ENCODE assay signal across 19 cellular contexts in the genomic region with DNA sequence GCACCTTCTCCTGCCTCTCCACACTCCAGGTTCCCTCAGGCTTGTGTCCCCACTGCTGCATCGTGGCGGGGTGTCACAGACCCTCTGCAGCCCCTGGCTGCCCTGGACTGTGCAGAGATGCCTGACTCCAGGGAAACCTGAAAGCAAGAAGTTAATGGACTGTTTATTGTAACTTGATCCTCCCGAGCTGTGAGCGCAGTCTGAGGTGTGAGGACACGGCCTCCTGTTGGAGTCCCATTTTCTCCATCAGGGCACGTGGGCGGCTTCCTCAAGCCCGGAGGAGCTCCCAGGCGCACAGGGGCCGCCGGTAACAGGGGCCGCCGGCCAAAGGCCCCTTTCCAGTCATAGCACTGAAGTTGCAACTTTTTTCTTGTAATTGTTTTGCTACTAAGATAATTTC. TPM values are rescaled to one million over a fixed set of nuclear protein-coding genes. Genes with fewer than 3 reads are reported as not detected.
DNase-seq lines count a peak whose midpoint lies in the region; ATAC-seq and TF ChIP-seq lines count a peak whose summit lies in the region.
"Had no signal": no experiment of that assay in that cellular context is flagged by ENCODE, and none has a peak within 500 bp of the region (broad histone marks: within the 10 kb centered on the region; RNA-seq: fewer than 3 reads in every experiment).

No MANE protein-coding gene starts in this region.

- H3K9me2 ChIP-seq in hepatocyte (replicated peaks; ENCODE audit: insufficient read depth) = no peaks in the 10 kb centered on the region

- TF ChIP-seq EP300 in transverse colon (IDR thresholded peaks at IDR 0.05; ENCODE audit: low read depth) = no peak

- no peaks in the 10 kb centered on the region for H3K79me2 ChIP-seq in hepatocyte

- peak overlapping the region in 1 of 5 donors; percentile 76 for H3K4me3 Mint-ChIP-seq in immature natural killer cell

- DNase-seq in Right ventricle myocardium inferior (ENCODE audit: missing footprints) (peak; percentile 52), Right ventricle myocardium superior (no peak), RWPE1 (ENCODE audit: low spot score) (no peak), immature natural killer cell (no peak), transverse colon (no peak), HuH-7 (ENCODE audit: low spot score) (no peak), hepatocyte (ENCODE audit: low spot score) (no peak)
- DNase-seq: activated CD4-positive, alpha-beta T cell treated with anti-CD3 and anti-CD28 coated beads for 48 hours; activated T-cell treated with anti-CD3 and anti-CD28 coated beads for 4 hours; midbrain; NCI-H146; NCI-H524; small intestine; stimulated activated naive CD4-positive, alpha-beta T cell; T1000 had no signal

- H3K36me3 Mint-ChIP-seq in immature natural killer cell = peaks cover 5 to 39% (median 16%) of the 10 kb centered on the region in 3 donors

- intact Hi-C loops in Right ventricle myocardium inferior (cut with DNase I) = no loop called here
- intact Hi-C loops in Right ventricle myocardium superior (cut with DNase I) = no loop called here
- intact Hi-C loops in transverse colon (cut with DNase I; ENCODE audit: low total_unique reads) = no loop called here

- H3K9me3 Mint-ChIP-seq in immature natural killer cell = no peaks in the 10 kb centered on the region
- H3K9me3 Mint-ChIP-seq: activated naive CD4-positive, alpha-beta T cell treated with anti-CD3 and anti-CD28 coated beads, Interleukin-2, amount 50 U/mL, for 72 hours had no signal

- peaks cover 0 to 24% (median 7%) of the 10 kb centered on the region in 4 donors for H3K36me3 ChIP-seq in transverse colon
- H3K36me3 ChIP-seq in hepatocyte (replicated peaks; ENCODE audit: insufficient read depth, low read depth) = no peaks in the 10 kb centered on the region
- H3K36me3 ChIP-seq: ovary had no signal

- 70% methylated on average over 13 of the region's 13 CpGs; no CpG with 5 or more reads in 1 of the 2 donors for WGBS in transverse colon (ENCODE audit: low coverage in 1 of 2), 2 donors
- 58% methylated on average over 13 of the region's 13 CpGs for WGBS in hepatocyte (ENCODE audit: low lambda C conversion rate, missing lambda C conversion rate)

- peaks cover 75 to 80% (median 78%) of the 10 kb centered on the region in 3 donors for H3K27me3 Mint-ChIP-seq in immature natural killer cell (ENCODE audit: low read depth in 3 of 3)

- CTCF ChIA-PET in RWPE1 (lab: Yijun Ruan, JAX) = interaction anchor here (0.7 kb wide), 1 partner anchor 281 kb away, joined by 4 read pairs; no protein-coding TSS in a partner anchor

- in situ Hi-C loops in transverse colon (cut with MboI; ENCODE audit: low pct_ligation_motif_present in 1 of 4, low pct_unique_long_range_greater_than_20kb in 1 of 4, low sequenced_read_pairs in 3 of 4) = no loop called here

- peaks cover 57 to 58% of the 10 kb centered on the region in 2 donors for H3K4me1 Mint-ChIP-seq in immature natural killer cell

- POLR2A ChIA-PET in RWPE1 (lab: Yijun Ruan, JAX; ENCODE audit: low non-redundant PET) = no interaction called here

- H3K4me3 ChIP-seq in transverse colon = no peak overlapping the region
- H3K4me3 ChIP-seq in hepatocyte = no peak overlapping the region
- H3K4me3 ChIP-seq: ovary, SJSA1 had no signal

- H3K4me1 ChIP-seq in transverse colon (peaks cover 0 to 8% (median 4%) of the 10 kb centered on the region in 4 donors), hepatocyte (ENCODE audit: insufficient read depth) (no peaks in the 10 kb centered on the region)
- H3K4me1 ChIP-seq: SJSA1 had no signal

- H4K20me1 ChIP-seq in hepatocyte (ENCODE audit: insufficient read depth, poor library complexity, severe bottlenecking) = no peaks in the 10 kb centered on the region

- H3K27me3 ChIP-seq in transverse colon (no peaks in the 10 kb centered on the region), hepatocyte (no peaks in the 10 kb centered on the region)
- H3K27me3 ChIP-seq: ovary, SJSA1 had no signal

- H3K27ac Mint-ChIP-seq in immature natural killer cell = peak overlapping the region in 5 of 6 donors; percentile 70 to 90 (median 81)
- H3K27ac Mint-ChIP-seq: activated naive CD4-positive, alpha-beta T cell treated with anti-CD3 and anti-CD28 coated beads, Interleukin-2, amount 50 U/mL, for 72 hours had no signal

- no peak for ATAC-seq in Right ventricle myocardium inferior
- ATAC-seq in Right ventricle myocardium superior (ENCODE audit: poor library complexity) = no peak
- ATAC-seq in HG03457 (IDR thresholded peaks at IDR 0.05; ENCODE audit: unreplicated experiment) = no peak
- ATAC-seq: activated naive CD4-positive, alpha-beta T cell treated with anti-CD3 and anti-CD28 coated beads, Interleukin-2, amount 50 U/mL, for 72 hours had no signal

- H3K27ac ChIP-seq in RWPE1 = peak overlapping the region; percentile 3; the same call in 1 of the 2 replicates
- peak overlapping the region; percentile 10 to 62 (median 48) for H3K27ac ChIP-seq in transverse colon
- no peak overlapping the region for H3K27ac ChIP-seq in hepatocyte
- H3K27ac ChIP-seq: SJSA1 had no signal

- TF ChIP-seq CTCF in RWPE1 (conservative IDR thresholded peaks at IDR 0.05; ENCODE audit: low read depth) = no peak
- no peak for TF ChIP-seq CTCF in transverse colon (IDR thresholded peaks at IDR 0.05)
- no peak for TF ChIP-seq CTCF in hepatocyte (IDR thresholded peaks at IDR 0.05; ENCODE audit: poor library complexity)

- no peak overlapping the region for H3K4me2 ChIP-seq in hepatocyte

- no peak overlapping the region for H2AFZ ChIP-seq in hepatocyte

- H3K9me3 ChIP-seq in transverse colon = no peaks in the 10 kb centered on the region
- no peaks in the 10 kb centered on the region for H3K9me3 ChIP-seq in hepatocyte (ENCODE audit: low read depth)
- H3K9me3 ChIP-seq: ovary, SJSA1 had no signal

- TF ChIP-seq POLR2A in transverse colon (IDR thresholded peaks at IDR 0.05) = no peak

RNA-seq across cellular contexts. Expression of gene RBM38, which starts 16.9 kb away (rescaled TPM):
- total RNA-seq in Right ventricle myocardium inferior (89.6 TPM), Right ventricle myocardium superior (91.5 TPM), transverse colon (10 to 100 TPM; 26.5 to 37.4 (median 30.4) TPM), hepatocyte (16.1 and 18.1 TPM in 2 replicates)
- polyA plus RNA-seq in immature natural killer cell (10 to 100 TPM; 43.6 to 89.1 (median 80.4) TPM), hepatocyte (15.6 and 19.6 TPM in 2 replicates)

RNA-seq across cellular contexts. Expression of gene RAE1, which starts 57.1 kb away (rescaled TPM):
- total RNA-seq in Right ventricle myocardium inferior = 14.6 TPM
- 13.2 TPM for total RNA-seq in Right ventricle myocardium superior
- 10 to 100 TPM; 35.7 to 54.5 (median 40.3) TPM for polyA plus RNA-seq in immature natural killer cell
- total RNA-seq in transverse colon = 10 to 100 TPM in 3 of 4 donors, 1 to 10 TPM in 1; 5.6 to 29.9 (median 15.2) TPM
- total RNA-seq in hepatocyte = 26.9 and 35.8 TPM in 2 replicates
- 36.3 and 43.3 TPM in 2 replicates for polyA plus RNA-seq in hepatocyte
